ENCODE assay signal across 14 cellular contexts in the genomic region with DNA sequence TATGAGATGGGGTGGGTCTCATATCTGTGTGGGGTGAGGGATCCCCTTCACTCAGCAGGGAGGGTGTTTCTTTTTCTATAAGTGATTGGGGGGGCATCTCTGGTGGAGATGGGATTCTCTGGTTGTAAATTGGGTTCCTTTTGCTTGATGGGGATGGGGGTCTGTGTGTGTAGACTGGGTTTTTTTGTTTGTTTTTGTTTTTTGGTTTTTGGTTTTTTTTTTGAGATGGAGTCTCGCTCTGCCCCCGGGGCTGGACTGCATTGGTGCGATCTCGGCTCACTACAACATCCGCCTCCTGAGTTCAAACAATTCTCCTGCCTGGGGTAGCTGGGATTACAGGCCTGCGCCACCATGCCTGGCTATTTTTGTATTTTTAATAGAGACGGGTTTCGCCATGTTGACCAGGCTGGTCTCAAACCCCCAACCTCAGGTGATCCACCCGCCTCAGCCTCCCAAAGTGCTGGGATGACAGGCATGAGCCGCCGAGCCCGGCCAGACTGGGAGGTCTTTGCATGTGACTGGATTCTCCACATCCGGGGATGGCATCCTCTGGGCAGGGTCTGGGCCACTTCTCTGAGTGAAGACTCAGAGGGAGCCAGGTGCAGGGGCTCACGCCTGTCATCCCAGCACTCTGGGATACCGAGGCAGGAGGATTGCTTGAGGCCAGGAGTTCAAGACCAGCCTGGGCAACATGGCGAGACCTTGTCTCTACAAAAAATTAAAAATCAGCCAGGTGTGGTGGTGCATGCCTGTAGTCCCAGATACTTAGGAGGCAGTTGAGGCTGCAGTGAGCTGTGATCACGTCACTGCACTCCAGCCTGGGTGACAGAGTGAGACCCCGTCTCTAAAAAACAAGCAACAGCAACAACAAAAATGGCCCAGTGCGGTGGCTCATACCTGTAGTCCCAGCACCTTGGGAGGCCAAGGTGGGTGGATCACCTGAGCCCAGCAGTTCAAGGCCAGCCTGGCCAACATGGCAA. TPM values are rescaled to one million over a fixed set of nuclear protein-coding genes. Genes with fewer than 3 reads are reported as not detected.
DNase-seq lines count a peak whose midpoint lies in the region; ATAC-seq and TF ChIP-seq lines count a peak whose summit lies in the region.
"Had no signal": no experiment of that assay in that cellular context is flagged by ENCODE, and none has a peak within 500 bp of the region (broad histone marks: within the 10 kb centered on the region; RNA-seq: fewer than 3 reads in every experiment).

No MANE protein-coding gene starts in this region.

- WGBS in esophagus squamous epithelium, 2 donors: 71 to 81% methylated on average over 7 to 9 of the region's 19 CpGs

- H3K9me3 ChIP-seq in T-helper 17 cell (ENCODE audit: control insufficient read depth, low read length, poor library complexity, severe bottlenecking): no peaks in the 10 kb centered on the region
- no peaks in the 10 kb centered on the region for H3K9me3 ChIP-seq in gastrocnemius medialis
- H3K9me3 ChIP-seq in esophagus squamous epithelium: no peaks in the 10 kb centered on the region
- H3K9me3 ChIP-seq: body of pancreas, left ventricle myocardium inferior, upper lobe of left lung had no signal

- in situ Hi-C loops in gastrocnemius medialis (cut with MboI; ENCODE audit: low sequenced_read_pairs in 4 of 4): no loop called here

- H3K4me1 Mint-ChIP-seq in activated CD8-positive, alpha-beta memory T cell treated with anti-CD3 and anti-CD28 coated beads, Interleukin-2, amount 10 ng/mL, durations not matched to agents 7 days and 5 days: peaks cover 9% of the 10 kb centered on the region
- H3K4me1 Mint-ChIP-seq in T-helper 17 cell (peaks cover 9% of the 10 kb centered on the region), glutamatergic neuron (ENCODE audit: low read depth, unreplicated experiment) (peaks cover 10% of the 10 kb centered on the region)

- no peaks in the 10 kb centered on the region for H3K36me3 Mint-ChIP-seq in activated CD8-positive, alpha-beta memory T cell treated with anti-CD3 and anti-CD28 coated beads, Interleukin-2, amount 10 ng/mL, durations not matched to agents 7 days and 5 days
- H3K36me3 Mint-ChIP-seq in T-helper 17 cell (ENCODE audit: low read depth) (peaks cover 4% of the 10 kb centered on the region), glutamatergic neuron (ENCODE audit: unreplicated experiment) (no peaks in the 10 kb centered on the region)

- H3K4me1 ChIP-seq in gastrocnemius medialis (peaks cover 12 to 17% of the 10 kb centered on the region in 2 donors), esophagus squamous epithelium (peaks cover 6 to 22% (median 15%) of the 10 kb centered on the region in 3 donors)

- peak overlapping the region; percentile 85 to 94 (median 88) for H3K27ac ChIP-seq in gastrocnemius medialis
- no peak overlapping the region for H3K27ac ChIP-seq in esophagus squamous epithelium
- H3K27ac ChIP-seq: body of pancreas, left ventricle myocardium inferior, RWPE1 had no signal

- H3K27me3 Mint-ChIP-seq in activated CD8-positive, alpha-beta memory T cell treated with anti-CD3 and anti-CD28 coated beads, Interleukin-2, amount 10 ng/mL, durations not matched to agents 7 days and 5 days: peaks cover 24% of the 10 kb centered on the region
- H3K27me3 Mint-ChIP-seq in T-helper 17 cell (peaks cover 39% of the 10 kb centered on the region), glutamatergic neuron (ENCODE audit: unreplicated experiment) (peaks cover 7% of the 10 kb centered on the region)

- peak overlapping the region; percentile 32 for H3K4me3 Mint-ChIP-seq in activated CD8-positive, alpha-beta memory T cell treated with anti-CD3 and anti-CD28 coated beads, Interleukin-2, amount 10 ng/mL, durations not matched to agents 7 days and 5 days
- H3K4me3 Mint-ChIP-seq in T-helper 17 cell (peak overlapping the region; percentile 73), glutamatergic neuron (ENCODE audit: unreplicated experiment) (peak overlapping the region; percentile 77)

- H3K27me3 ChIP-seq in gastrocnemius medialis (peaks cover 4 to 14% (median 10%) of the 10 kb centered on the region in 3 donors), esophagus squamous epithelium (peaks cover 0 to 64% (median 3%) of the 10 kb centered on the region in 4 donors)

- H3K27ac Mint-ChIP-seq in activated CD8-positive, alpha-beta memory T cell treated with anti-CD3 and anti-CD28 coated beads, Interleukin-2, amount 10 ng/mL, durations not matched to agents 7 days and 5 days: no peak overlapping the region
- peak overlapping the region; percentile 39 for H3K27ac Mint-ChIP-seq in T-helper 17 cell
- peak overlapping the region; percentile 59 for H3K27ac Mint-ChIP-seq in glutamatergic neuron (ENCODE audit: unreplicated experiment)

- no peaks in the 10 kb centered on the region for H3K9me3 Mint-ChIP-seq in activated CD8-positive, alpha-beta memory T cell treated with anti-CD3 and anti-CD28 coated beads, Interleukin-2, amount 10 ng/mL, durations not matched to agents 7 days and 5 days (ENCODE audit: low read depth)
- H3K9me3 Mint-ChIP-seq in glutamatergic neuron (ENCODE audit: unreplicated experiment): peaks cover 7% of the 10 kb centered on the region

- TF ChIP-seq POLR2A in gastrocnemius medialis (IDR thresholded peaks at IDR 0.05): no peak
- TF ChIP-seq POLR2A in esophagus squamous epithelium (IDR thresholded peaks at IDR 0.05): no peak

- DNase-seq in activated CD8-positive, alpha-beta memory T cell treated with anti-CD3 and anti-CD28 coated beads, Interleukin-2, amount 10 ng/mL, durations not matched to agents 7 days and 5 days: no peak
- no peak for DNase-seq in activated CD8-positive, alpha-beta memory T cell treated with anti-CD3 and anti-CD28 coated beads, Interleukin-2, amount 50 U/mL, for 4 hours
- DNase-seq in T-helper 17 cell: no peak
- DNase-seq in glutamatergic neuron: no peak
- no peak for DNase-seq in gastrocnemius medialis
- no peak for DNase-seq in esophagus squamous epithelium (lab: John Stamatoyannopoulos, UW)
- no peak for DNase-seq in NCI-H2227 (lab: John Stamatoyannopoulos, UW; ENCODE audit: unreplicated experiment)
- DNase-seq: head of caudate nucleus, left ventricle myocardium inferior, NCI-H510A treated with DMSO at 0.1 percent for 48 hours, upper lobe of left lung had no signal

- TF ChIP-seq CTCF in glutamatergic neuron (IDR thresholded peaks at IDR 0.05; ENCODE audit: partially characterized antibody, unreplicated experiment) (no peak), gastrocnemius medialis (IDR thresholded peaks at IDR 0.05 in 4 of 5, conservative IDR thresholded peaks at IDR 0.05 in 1 of 5) (no peak), esophagus squamous epithelium (IDR thresholded peaks at IDR 0.05) (no peak)

- H3K4me3 ChIP-seq in gastrocnemius medialis: peak overlapping the region; percentile 24 to 79 (median 72)
- H3K4me3 ChIP-seq in esophagus squamous epithelium: no peak overlapping the region
- H3K4me3 ChIP-seq: body of pancreas had no signal

- intact Hi-C loops in gastrocnemius medialis (cut with DNase I; ENCODE audit: low total_unique reads) (loop anchor here (2.0 to 10.0 kb wide), 2 partner anchors 33 to 371 kb away; no protein-coding TSS in a partner anchor), esophagus squamous epithelium (cut with DNase I) (no loop called here)

- CTCF ChIA-PET in activated CD8-positive, alpha-beta memory T cell treated with anti-CD3 and anti-CD28 coated beads, Interleukin-2, amount 10 ng/mL, durations not matched to agents 7 days and 5 days (lab: Charles Lee): no interaction called here

- ATAC-seq in activated CD8-positive, alpha-beta memory T cell treated with anti-CD3 and anti-CD28 coated beads, Interleukin-2, amount 10 ng/mL, durations not matched to agents 7 days and 5 days: no peak
- ATAC-seq in T-helper 17 cell (no peak), gastrocnemius medialis (no peak), GM19463 (IDR thresholded peaks at IDR 0.05; ENCODE audit: unreplicated experiment) (no peak)
- ATAC-seq: body of pancreas had no signal

- H3K36me3 ChIP-seq in gastrocnemius medialis (no peaks in the 10 kb centered on the region), esophagus squamous epithelium (no peaks in the 10 kb centered on the region)
- H3K36me3 ChIP-seq: left ventricle myocardium inferior, upper lobe of left lung had no signal

RNA-seq across cellular contexts. Expression of a gene that starts 0.8 kb away (rescaled TPM):
- not detected for total RNA-seq in activated CD8-positive, alpha-beta memory T cell treated with anti-CD3 and anti-CD28 coated beads, Interleukin-2, amount 10 ng/mL, durations not matched to agents 7 days and 5 days
- total RNA-seq in T-helper 17 cell (under 1 TPM; 0.07 to 0.08 TPM), glutamatergic neuron (ENCODE audit: unreplicated experiment) (0.61 TPM), gastrocnemius medialis (100 to 1,000 TPM; 358 to 988 (median 442) TPM), esophagus squamous epithelium (under 1 TPM in 1 of 4 donors, not detected in 3; 0.19 TPM)
- total RNA-seq: body of pancreas, left ventricle myocardium inferior had no signal

RNA-seq across cellular contexts. Expression of a gene that starts 14.8 kb away (rescaled TPM):
- total RNA-seq in activated CD8-positive, alpha-beta memory T cell treated with anti-CD3 and anti-CD28 coated beads, Interleukin-2, amount 10 ng/mL, durations not matched to agents 7 days and 5 days: under 1 TPM; 0.23 to 0.66 TPM
- total RNA-seq in T-helper 17 cell (1 to 10 TPM; 1.9 to 3.0 TPM), glutamatergic neuron (ENCODE audit: unreplicated experiment) (2.7 TPM), gastrocnemius medialis (under 1 TPM in 1 of 4 donors, not detected in 3; 0.15 TPM), esophagus squamous epithelium (under 1 TPM in 1 of 4 donors, not detected in 3; 0.32 TPM)
- total RNA-seq: left ventricle myocardium inferior had no signal

RNA-seq across cellular contexts. Expression of a gene that starts 42.8 kb away (rescaled TPM):
- total RNA-seq in activated CD8-positive, alpha-beta memory T cell treated with anti-CD3 and anti-CD28 coated beads, Interleukin-2, amount 10 ng/mL, durations not matched to agents 7 days and 5 days: 10 to 100 TPM; 47.8 to 57.2 TPM
- total RNA-seq in T-helper 17 cell (10 to 100 TPM; 76.6 to 78.5 TPM), glutamatergic neuron (ENCODE audit: unreplicated experiment) (98.8 TPM), gastrocnemius medialis (10 to 100 TPM; 29.2 to 67.4 (median 45.4) TPM), esophagus squamous epithelium (10 to 100 TPM; 50.2 to 76.1 (median 59.7) TPM)

RNA-seq across cellular contexts. Expression of a gene that starts 43.2 kb away (rescaled TPM):
- total RNA-seq in activated CD8-positive, alpha-beta memory T cell treated with anti-CD3 and anti-CD28 coated beads, Interleukin-2, amount 10 ng/mL, durations not matched to agents 7 days and 5 days: not detected
- total RNA-seq in T-helper 17 cell: under 1 TPM in 1 of 2 donors, not detected in 1; 0.22 TPM
- 5.2 TPM for total RNA-seq in glutamatergic neuron (ENCODE audit: unreplicated experiment)
- 10 to 100 TPM in 1 of 4 donors, 1 to 10 TPM in 2, not detected in 1; 1.2 to 11.0 (median 1.9) TPM for total RNA-seq in gastrocnemius medialis
- 1 to 10 TPM in 3 of 4 donors, under 1 TPM in 1; 0.53 to 2.0 (median 1.5) TPM for total RNA-seq in esophagus squamous epithelium

RNA-seq across cellular contexts. Expression of a gene that starts 49.3 kb away (rescaled TPM):
- total RNA-seq in activated CD8-positive, alpha-beta memory T cell treated with anti-CD3 and anti-CD28 coated beads, Interleukin-2, amount 10 ng/mL, durations not matched to agents 7 days and 5 days: 100 to 1,000 TPM; 158 to 215 TPM
- total RNA-seq in T-helper 17 cell (10 to 100 TPM; 23.5 to 26.6 TPM), glutamatergic neuron (ENCODE audit: unreplicated experiment) (38.9 TPM), gastrocnemius medialis (10 to 100 TPM in 1 of 4 donors, 1 to 10 TPM in 3; 4.0 to 18.3 (median 6.0) TPM), esophagus squamous epithelium (10 to 100 TPM; 14.0 to 18.8 (median 17.6) TPM)

Comparison
In these comparisons a context has a peak if more than half of its experiments do, and no peak if none do; other contexts are left out.
1. H3K27ac ChIP-seq: peak in gastrocnemius medialis (4 of 4); none in esophagus squamous epithelium (0 of 4).
2. H3K4me3 ChIP-seq: peak in gastrocnemius medialis (4 of 4); none in esophagus squamous epithelium (0 of 4).
3. RNA of a gene that starts 0.8 kb away (total RNA-seq): 358 to 988 TPM in gastrocnemius medialis; 0.61 TPM in glutamatergic neuron (single experiment), 0.07 to 0.08 TPM in T-helper 17 cell, not detected in activated CD8-positive, alpha-beta memory T cell treated with anti-CD3 and anti-CD28 coated beads, Interleukin-2, amount 10 ng/mL, durations not matched to agents 7 days and 5 days and 0.19 TPM in esophagus squamous epithelium; every median in the first group is over 100 times any median in the second.
4. Peak in every context shown above with its lines, with median percentiles within 50 percentile points of each other: H3K4me3 Mint-ChIP-seq.